ENCODE assay signal across 2 cellular contexts in genomic region chr19:41921280-41922219, GRCh38.
TF ChIP-seq lines count a peak whose summit lies in the region.

No MANE protein-coding gene starts in this region.

TF ChIP-seq in GM23338, 12 proteins besides CTCF, POLR2A, EP300 and RAD21:
- TF ChIP-seq ETS1 (IDR thresholded peaks at IDR 0.05) (no peak), CREB1 (CRISPR knock-in tag; IDR thresholded peaks at IDR 0.05; ENCODE audit: low read depth) (no peak), EZH2 (IDR thresholded peaks at IDR 0.05; ENCODE audit: low read depth, unreplicated experiment) (peak; percentile 74)

TF ChIP-seq in endothelial cell of umbilical vein, 7 proteins besides CTCF, POLR2A, EP300 and RAD21:
- TF ChIP-seq EZH2 (IDR thresholded peaks at IDR 0.05; ENCODE audit: borderline replicate concordance, low read depth, low read length, severe bottlenecking) = peak; percentile 22
- no peak for TF ChIP-seq GATA2 (IDR thresholded peaks at IDR 0.05; ENCODE audit: insufficient read depth, insufficient read length, low read depth, low read length)
- TF ChIP-seq JUN (IDR thresholded peaks at IDR 0.05; ENCODE audit: borderline replicate concordance, insufficient read depth, insufficient read length, low read depth) = no peak
- TF ChIP-seq POLR2AphosphoS5 (IDR thresholded peaks at IDR 0.05; ENCODE audit: insufficient read depth, low read depth, low read length) = no peak
- TF ChIP-seq MYC (IDR thresholded peaks at IDR 0.05; ENCODE audit: low read depth, low read length) = no peak
- no peak for TF ChIP-seq MAX (IDR thresholded peaks at IDR 0.05; ENCODE audit: insufficient read depth, insufficient read length)
- TF ChIP-seq FOS (IDR thresholded peaks at IDR 0.05; ENCODE audit: borderline replicate concordance, insufficient read depth, low read length) = no peak
TF ChIP-seq in endothelial cell of umbilical vein: peak in this region for 1.
